In the genomic region with DNA sequence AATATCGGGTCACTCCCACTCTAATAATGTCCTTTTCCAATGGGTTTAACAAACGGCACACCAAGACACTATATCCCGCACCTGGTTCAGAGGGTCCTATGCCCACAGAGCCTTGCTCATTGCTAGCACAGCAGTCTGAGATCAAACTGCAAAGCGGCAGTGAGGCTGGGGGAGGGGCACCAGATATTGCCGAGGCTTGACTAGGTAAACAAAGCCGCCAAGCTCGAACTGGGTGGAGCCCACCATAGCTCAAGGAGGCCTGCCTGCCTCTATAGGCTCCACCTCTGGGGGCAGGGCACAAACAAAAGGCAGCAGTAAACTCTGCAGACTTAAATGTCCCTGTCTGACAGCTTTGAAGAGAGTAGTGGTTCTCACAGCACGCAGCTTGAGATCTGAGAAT, we compare ENCODE assay signal across 1 cellular context.
TF ChIP-seq lines count a peak whose summit lies in the region.
"Not testable (repeated sequence)": the region's sequence is repeated elsewhere in the genome, so short reads cannot be mapped to it uniquely, and the experiment has no call there.

No MANE protein-coding gene starts in this region.

TF ChIP-seq in HepG2, 621 proteins besides CTCF, POLR2A, EP300 and RAD21:
- TF ChIP-seq, protein P1, sequence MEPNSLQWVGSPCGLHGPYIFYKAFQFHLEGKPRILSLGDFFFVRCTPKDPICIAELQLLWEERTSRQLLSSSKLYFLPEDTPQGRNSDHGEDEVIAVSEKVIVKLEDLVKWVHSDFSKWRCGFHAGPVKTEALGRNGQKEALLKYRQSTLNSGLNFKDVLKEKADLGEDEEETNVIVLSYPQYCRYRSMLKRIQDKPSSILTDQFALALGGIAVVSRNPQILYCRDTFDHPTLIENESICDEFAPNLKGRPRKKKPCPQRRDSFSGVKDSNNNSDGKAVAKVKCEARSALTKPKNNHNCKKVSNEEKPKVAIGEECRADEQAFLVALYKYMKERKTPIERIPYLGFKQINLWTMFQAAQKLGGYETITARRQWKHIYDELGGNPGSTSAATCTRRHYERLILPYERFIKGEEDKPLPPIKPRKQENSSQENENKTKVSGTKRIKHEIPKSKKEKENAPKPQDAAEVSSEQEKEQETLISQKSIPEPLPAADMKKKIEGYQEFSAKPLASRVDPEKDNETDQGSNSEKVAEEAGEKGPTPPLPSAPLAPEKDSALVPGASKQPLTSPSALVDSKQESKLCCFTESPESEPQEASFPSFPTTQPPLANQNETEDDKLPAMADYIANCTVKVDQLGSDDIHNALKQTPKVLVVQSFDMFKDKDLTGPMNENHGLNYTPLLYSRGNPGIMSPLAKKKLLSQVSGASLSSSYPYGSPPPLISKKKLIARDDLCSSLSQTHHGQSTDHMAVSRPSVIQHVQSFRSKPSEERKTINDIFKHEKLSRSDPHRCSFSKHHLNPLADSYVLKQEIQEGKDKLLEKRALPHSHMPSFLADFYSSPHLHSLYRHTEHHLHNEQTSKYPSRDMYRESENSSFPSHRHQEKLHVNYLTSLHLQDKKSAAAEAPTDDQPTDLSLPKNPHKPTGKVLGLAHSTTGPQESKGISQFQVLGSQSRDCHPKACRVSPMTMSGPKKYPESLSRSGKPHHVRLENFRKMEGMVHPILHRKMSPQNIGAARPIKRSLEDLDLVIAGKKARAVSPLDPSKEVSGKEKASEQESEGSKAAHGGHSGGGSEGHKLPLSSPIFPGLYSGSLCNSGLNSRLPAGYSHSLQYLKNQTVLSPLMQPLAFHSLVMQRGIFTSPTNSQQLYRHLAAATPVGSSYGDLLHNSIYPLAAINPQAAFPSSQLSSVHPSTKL (CRISPR knock-in tag; IDR thresholded peaks at IDR 0.05): 0 out of 2 replicates have a peak, but pooled peaks have one; percentile 24
- TF ChIP-seq ZMYM4 (CRISPR knock-in tag; IDR thresholded peaks at IDR 0.05): 0 out of 2 replicates have a peak, but pooled peaks have one; percentile 18
- TF ChIP-seq, protein P2, sequence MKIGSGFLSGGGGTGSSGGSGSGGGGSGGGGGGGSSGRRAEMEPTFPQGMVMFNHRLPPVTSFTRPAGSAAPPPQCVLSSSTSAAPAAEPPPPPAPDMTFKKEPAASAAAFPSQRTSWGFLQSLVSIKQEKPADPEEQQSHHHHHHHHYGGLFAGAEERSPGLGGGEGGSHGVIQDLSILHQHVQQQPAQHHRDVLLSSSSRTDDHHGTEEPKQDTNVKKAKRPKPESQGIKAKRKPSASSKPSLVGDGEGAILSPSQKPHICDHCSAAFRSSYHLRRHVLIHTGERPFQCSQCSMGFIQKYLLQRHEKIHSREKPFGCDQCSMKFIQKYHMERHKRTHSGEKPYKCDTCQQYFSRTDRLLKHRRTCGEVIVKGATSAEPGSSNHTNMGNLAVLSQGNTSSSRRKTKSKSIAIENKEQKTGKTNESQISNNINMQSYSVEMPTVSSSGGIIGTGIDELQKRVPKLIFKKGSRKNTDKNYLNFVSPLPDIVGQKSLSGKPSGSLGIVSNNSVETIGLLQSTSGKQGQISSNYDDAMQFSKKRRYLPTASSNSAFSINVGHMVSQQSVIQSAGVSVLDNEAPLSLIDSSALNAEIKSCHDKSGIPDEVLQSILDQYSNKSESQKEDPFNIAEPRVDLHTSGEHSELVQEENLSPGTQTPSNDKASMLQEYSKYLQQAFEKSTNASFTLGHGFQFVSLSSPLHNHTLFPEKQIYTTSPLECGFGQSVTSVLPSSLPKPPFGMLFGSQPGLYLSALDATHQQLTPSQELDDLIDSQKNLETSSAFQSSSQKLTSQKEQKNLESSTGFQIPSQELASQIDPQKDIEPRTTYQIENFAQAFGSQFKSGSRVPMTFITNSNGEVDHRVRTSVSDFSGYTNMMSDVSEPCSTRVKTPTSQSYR (CRISPR knock-in tag; IDR thresholded peaks at IDR 0.05; ENCODE audit: borderline replicate concordance): peak; percentile 91
- not testable (repeated sequence) for TF ChIP-seq FOXA1 (IDR thresholded peaks at IDR 0.05)
- peak; percentile 67 for TF ChIP-seq FOXA1 (CRISPR knock-in tag; IDR thresholded peaks at IDR 0.05)
- TF ChIP-seq FOXA3 (CRISPR knock-in tag; IDR thresholded peaks at IDR 0.05): peak; percentile 53
